1 cellular context compared by ENCODE assay signal in genomic region chr20:62739067-62739466, GRCh38.
TF ChIP-seq lines count a peak whose summit lies in the region.

No MANE protein-coding gene starts in this region.

TF ChIP-seq in HCT116, 20 proteins besides CTCF, POLR2A, EP300 and RAD21 (continued from another document):
- TF ChIP-seq REST (IDR thresholded peaks at IDR 0.05; ENCODE audit: low read depth) (no peak), CBX3 (IDR thresholded peaks at IDR 0.05; ENCODE audit: low read depth) (no peak), ZNF274 (IDR thresholded peaks at IDR 0.05; ENCODE audit: low read depth, low read length) (no peak)
